8 cellular contexts compared by ENCODE assay signal in genomic region chr1:3775498-3776230, GRCh38. TPM values are rescaled to one million over a fixed set of nuclear protein-coding genes. Genes with fewer than 3 reads are reported as not detected.
A peak's percentile ranks its signal among the peaks of the same experiment; 100 is the strongest.
DNase-seq lines count a peak whose midpoint lies in the region; ATAC-seq and TF ChIP-seq lines count a peak whose summit lies in the region.

No MANE protein-coding gene starts in this region.

- POLR2A ChIA-PET in activated CD8-positive, alpha-beta T cell treated with anti-CD3 and anti-CD28 coated beads for 36 hours (lab: Charles Lee): interaction anchor here (0.8 kb wide), 1 partner anchor 20 kb away, joined by 4 read pairs; the partner anchor contains the start of gene LRRC47

- H3K79me2 ChIP-seq in fibroblast of lung (ENCODE audit: control insufficient read depth, insufficient read depth, low read length): no peaks in the 10 kb centered on the region

- no peak overlapping the region for H3K4me2 ChIP-seq in fibroblast of lung (ENCODE audit: extremely low read depth, insufficient read depth, low read length)
- H3K4me2 ChIP-seq in neuronal stem cell (ENCODE audit: insufficient read depth, low read length, poor library complexity, severe bottlenecking): peak overlapping the region; percentile 32

- H2BK15ac ChIP-seq in neuronal stem cell (ENCODE audit: low read length): peak overlapping the region; percentile 77

- peak overlapping the region; percentile 97 for H2AK5ac ChIP-seq in neuronal stem cell (ENCODE audit: low read depth, low read length)

- peak overlapping the region; percentile 53 for H4K91ac ChIP-seq in neuronal stem cell (ENCODE audit: low read depth, low read length, poor library complexity)

- H3K27me3 Mint-ChIP-seq in activated CD8-positive, alpha-beta T cell treated with anti-CD3 and anti-CD28 coated beads for 36 hours: no peaks in the 10 kb centered on the region

- ATAC-seq in GM21390 (IDR thresholded peaks at IDR 0.05; ENCODE audit: unreplicated experiment): peak; percentile 35
- ATAC-seq in activated CD8-positive, alpha-beta T cell treated with anti-CD3 and anti-CD28 coated beads for 36 hours: peak; percentile 36

- H2BK120ac ChIP-seq in neuronal stem cell (ENCODE audit: low read depth, low read length): no peak overlapping the region

- intact Hi-C loops in activated CD8-positive, alpha-beta T cell treated with anti-CD3 and anti-CD28 coated beads for 36 hours (cut with micrococcal nuclease): no loop called here

- H3K9ac ChIP-seq in fibroblast of lung (ENCODE audit: insufficient read depth, low read length) (peak overlapping the region; percentile 2), neuronal stem cell (ENCODE audit: low read depth, low read length, poor library complexity) (peak overlapping the region; percentile 67)

- TF ChIP-seq CTCF in activated CD8-positive, alpha-beta T cell treated with anti-CD3 and anti-CD28 coated beads for 36 hours (IDR thresholded peaks at IDR 0.05): peak; percentile 73
- peak in 1 of 2 donors; percentile 20 for TF ChIP-seq CTCF in fibroblast of lung (conservative IDR thresholded peaks at IDR 0.05 in 1 of 2, IDR thresholded peaks at IDR 0.05 in 1 of 2; ENCODE audit: low read depth in 1 of 2, low read length in 2 of 2)

- peak overlapping the region; percentile 67 for H3K14ac ChIP-seq in neuronal stem cell (ENCODE audit: low read length)

- H3K4ac ChIP-seq in neuronal stem cell (ENCODE audit: low read length): peak overlapping the region; percentile 55

- CTCF ChIA-PET in activated CD8-positive, alpha-beta T cell treated with anti-CD3 and anti-CD28 coated beads for 36 hours (lab: Charles Lee): interaction anchor here (0.8 to 2.4 kb wide), 7 partner anchors 14 to 71 kb away, joined by 3 to 12 read pairs (median 5); partner anchors contain the start of gene LRRC47

- WGBS in neuronal stem cell (ENCODE audit: extremely low coverage in 2 of 2, insufficient read length in 2 of 2, insufficient replicate concordance in 1 of 2), 2 donors: no CpG with 5 or more reads among the region's 27 CpGs

- H3K36me3 ChIP-seq in fibroblast of lung (ENCODE audit: control insufficient read depth, insufficient read depth, low read length) (peaks cover 5% of the 10 kb centered on the region), neuronal stem cell (replicated peaks in 1 of 2; ENCODE audit: control insufficient read depth in 2 of 2, insufficient read depth in 2 of 2, low read length in 2 of 2) (peaks cover 14 to 24% of the 10 kb centered on the region in 2 donors)

- H3K27me3 ChIP-seq in fibroblast of lung (ENCODE audit: control insufficient read depth, insufficient read depth, low read length) (no peaks in the 10 kb centered on the region), neuronal stem cell (ENCODE audit: control insufficient read depth in 3 of 3, insufficient read depth in 3 of 3, low read depth in 1 of 3, low read length in 3 of 3) (peaks cover 0 to 10% (median 0%) of the 10 kb centered on the region in 3 experiments)

- H3K79me1 ChIP-seq in neuronal stem cell (ENCODE audit: low read depth, low read length): peaks cover 6% of the 10 kb centered on the region

- H3K9me3 Mint-ChIP-seq in activated CD8-positive, alpha-beta T cell treated with anti-CD3 and anti-CD28 coated beads for 36 hours: no peaks in the 10 kb centered on the region

- peak overlapping the region; percentile 94 for H2BK12ac ChIP-seq in neuronal stem cell (ENCODE audit: low read length)

- peak; percentile 20 to 34 for DNase-seq in AML-193 (lab: John Stamatoyannopoulos, UW)
- DNase-seq in NCI-H526 (lab: John Stamatoyannopoulos, UW): peak; percentile 74 to 92
- DNase-seq in activated CD8-positive, alpha-beta T cell treated with anti-CD3 and anti-CD28 coated beads for 36 hours: peak; percentile 74
- DNase-seq in fibroblast of lung (ENCODE audit: low read depth in 2 of 2): peak; percentile 66 to 71
- DNase-seq in neuronal stem cell (ENCODE audit: low spot score): no peak
- no peak for DNase-seq in NCI-H446 treated with DMSO at 0.1 percent for 48 hours (lab: John Stamatoyannopoulos, UW)
- DNase-seq in ureter (ENCODE audit: low spot score): no peak

- peak overlapping the region; percentile 91 for H3K23ac ChIP-seq in neuronal stem cell (ENCODE audit: low read depth, low read length, poor library complexity)

- H3K9me3 ChIP-seq in fibroblast of lung (ENCODE audit: control insufficient read depth, insufficient read depth, low read depth, low read length) (no peaks in the 10 kb centered on the region), neuronal stem cell (replicated peaks in 1 of 2; ENCODE audit: control insufficient read depth in 2 of 2, insufficient read depth in 1 of 2, low read depth in 1 of 2, low read length in 2 of 2) (no peaks in the 10 kb centered on the region)

- no peak overlapping the region for H3K27ac Mint-ChIP-seq in activated CD8-positive, alpha-beta T cell treated with anti-CD3 and anti-CD28 coated beads for 36 hours

- peak overlapping the region; percentile 30 for H4K8ac ChIP-seq in neuronal stem cell (ENCODE audit: low read depth, low read length)

- H3K4me1 Mint-ChIP-seq in activated CD8-positive, alpha-beta T cell treated with anti-CD3 and anti-CD28 coated beads for 36 hours (ENCODE audit: low read depth): peaks cover 9% of the 10 kb centered on the region

- H3K4me3 ChIP-seq in fibroblast of lung (replicated peaks in 1 of 4; ENCODE audit: control extremely low read depth in 1 of 4, insufficient read depth in 1 of 4, low read depth in 3 of 4, low read length in 4 of 4) (no peak overlapping the region), neuronal stem cell (ENCODE audit: low read length in 2 of 2) (peak overlapping the region in 1 of 2 donors; percentile 69)

- H3K27ac ChIP-seq in fibroblast of lung (ENCODE audit: insufficient read depth, low read length) (no peak overlapping the region), neuronal stem cell (replicated peaks; ENCODE audit: low read length) (no peak overlapping the region)

- H3K4me1 ChIP-seq in fibroblast of lung (ENCODE audit: control insufficient read depth, extremely low read depth, insufficient read depth, low read length) (peaks cover 5% of the 10 kb centered on the region), neuronal stem cell (ENCODE audit: control insufficient read depth in 2 of 2, insufficient read depth in 1 of 2, low read depth in 1 of 2, low read length in 2 of 2) (peaks cover 19 to 39% of the 10 kb centered on the region in 2 donors)

- peak overlapping the region; percentile 87 for H3K18ac ChIP-seq in neuronal stem cell (ENCODE audit: low read length)

- peaks cover 9% of the 10 kb centered on the region for H3K36me3 Mint-ChIP-seq in activated CD8-positive, alpha-beta T cell treated with anti-CD3 and anti-CD28 coated beads for 36 hours (ENCODE audit: low read depth)

- H2BK5ac ChIP-seq in neuronal stem cell (ENCODE audit: low read length): peak overlapping the region; percentile 87

- H2AFZ ChIP-seq in fibroblast of lung (ENCODE audit: low read length) (no peak overlapping the region), neuronal stem cell (ENCODE audit: low read length) (peak overlapping the region; percentile 77)

- H4K20me1 ChIP-seq in fibroblast of lung (ENCODE audit: control insufficient read depth, extremely low read depth, insufficient read depth, low read length): no peaks in the 10 kb centered on the region

- no peak overlapping the region for H3K4me3 Mint-ChIP-seq in activated CD8-positive, alpha-beta T cell treated with anti-CD3 and anti-CD28 coated beads for 36 hours

RNA-seq across cellular contexts. Expression of gene SMIM1, which starts 3.1 kb away (rescaled TPM):
- total RNA-seq in activated CD8-positive, alpha-beta T cell treated with anti-CD3 and anti-CD28 coated beads for 36 hours: 1 to 10 TPM; 1.5 to 2.2 TPM
- 1.5 and 2.0 TPM in 2 replicates for total RNA-seq in fibroblast of lung
- polyA plus RNA-seq in fibroblast of lung: not detected in 2 replicates
- 1.0 and 1.5 TPM in 2 replicates for polyA plus RNA-seq in fibroblast of lung (2012)
- not detected in 2 replicates for polyA minus RNA-seq in fibroblast of lung (ENCODE audit: low replicate concordance)
- polyA plus RNA-seq in neuronal stem cell (2013, experiment 1 of 2): 5.8 TPM
- 5.6 TPM for polyA plus RNA-seq in neuronal stem cell (2013, experiment 2 of 2)
- 9.6 TPM for total RNA-seq in ureter

RNA-seq across cellular contexts. Expression of gene LRRC47, which starts 20.6 kb away (rescaled TPM):
- 10 to 100 TPM; 32.6 to 33.1 TPM for total RNA-seq in activated CD8-positive, alpha-beta T cell treated with anti-CD3 and anti-CD28 coated beads for 36 hours
- total RNA-seq in fibroblast of lung (25.1 and 26.7 TPM in 2 replicates), ureter (54.0 TPM)
- polyA plus RNA-seq in fibroblast of lung: 28.8 and 32.4 TPM in 2 replicates
- 29.8 and 30.4 TPM in 2 replicates for polyA plus RNA-seq in fibroblast of lung (2012)
- 9.9 and 11.0 TPM in 2 replicates for polyA minus RNA-seq in fibroblast of lung (ENCODE audit: low replicate concordance)
- polyA plus RNA-seq in neuronal stem cell (2013, experiment 1 of 2): 19.7 TPM
- 18.6 TPM for polyA plus RNA-seq in neuronal stem cell (2013, experiment 2 of 2)

RNA-seq across cellular contexts. Expression of gene CCDC27, which starts 23.4 kb away (rescaled TPM):
- not detected for total RNA-seq in activated CD8-positive, alpha-beta T cell treated with anti-CD3 and anti-CD28 coated beads for 36 hours
- total RNA-seq in fibroblast of lung (not detected in 2 replicates), ureter (not detected)
- polyA plus RNA-seq in fibroblast of lung: not detected in 2 replicates
- not detected in 2 replicates for polyA plus RNA-seq in fibroblast of lung (2012)
- polyA minus RNA-seq in fibroblast of lung (ENCODE audit: low replicate concordance): not detected in 2 replicates
- polyA plus RNA-seq in neuronal stem cell (2013, experiment 1 of 2): not detected
- polyA plus RNA-seq in neuronal stem cell (2013, experiment 2 of 2): not detected

Comparison
In these comparisons a context has a peak if more than half of its experiments do, and no peak if none do; other contexts are left out.
1. DNase-seq: peak in AML-193 (2 of 2), NCI-H526 (2 of 2), activated CD8-positive, alpha-beta T cell treated with anti-CD3 and anti-CD28 coated beads for 36 hours (single experiment) and fibroblast of lung (2 of 2); none in neuronal stem cell (single experiment), NCI-H446 treated with DMSO at 0.1 percent for 48 hours (single experiment) and ureter (single experiment).